Comparison of ENCODE assay signal across 15 cellular contexts in genomic region chr2:237143676-237144440, GRCh38. TPM values are rescaled to one million over a fixed set of nuclear protein-coding genes. Genes with fewer than 3 reads are reported as not detected.
DNase-seq lines count a peak whose midpoint lies in the region; TF ChIP-seq lines count a peak whose summit lies in the region.
"Had no signal": no experiment of that assay in that cellular context is flagged by ENCODE, and none has a peak within 500 bp of the region (broad histone marks: within the 10 kb centered on the region; RNA-seq: fewer than 3 reads in every experiment).

No MANE protein-coding gene starts in this region.

- H3K27me3 Mint-ChIP-seq in type B pancreatic cell: peaks cover 18% of the 10 kb centered on the region
- peaks cover 2 to 6% (median 4%) of the 10 kb centered on the region in 3 donors for H3K27me3 Mint-ChIP-seq in CD14-positive monocyte (ENCODE audit: low read depth in 3 of 3)

- H3K4me3 Mint-ChIP-seq in type B pancreatic cell (no peak overlapping the region), CD14-positive monocyte (no peak overlapping the region)
- H3K4me3 Mint-ChIP-seq: activated CD8-positive, alpha-beta T cell treated with anti-CD3 and anti-CD28 coated beads, Interleukin-2, amount 10 ng/mL, durations not matched to agents 7 days and 5 days had no signal

- POLR2A ChIA-PET in PC-9 (lab: Charles Lee; ENCODE audit: unreplicated experiment): no interaction called here

- no peak for TF ChIP-seq CTCF in fibroblast of villous mesenchyme (IDR thresholded peaks at IDR 0.05; ENCODE audit: insufficient read depth, low read depth, low read length)
- TF ChIP-seq CTCF in PC-9 (conservative IDR thresholded peaks at IDR 0.05): no peak
- TF ChIP-seq CTCF in type B pancreatic cell (conservative IDR thresholded peaks at IDR 0.05): no peak
- TF ChIP-seq CTCF in CD14-positive monocyte (IDR thresholded peaks at IDR 0.05): no peak

- H3K27me3 ChIP-seq in PC-9 (ENCODE audit: insufficient read depth, low read depth): 0 out of 2 replicates have a peak, but pooled peaks cover 3% of the 10 kb centered on the region
- H3K27me3 ChIP-seq: adrenal gland had no signal

- no peak overlapping the region for H3K4me2 ChIP-seq in PC-9
- H3K4me2 ChIP-seq: KMS-11 had no signal

- no peaks in the 10 kb centered on the region for H3K9me2 ChIP-seq in PC-9 (ENCODE audit: insufficient read depth)

- intact Hi-C loops in PC-9 (cut with micrococcal nuclease; ENCODE audit: unreplicated experiment) (no loop called here), CD14-positive monocyte (cut with micrococcal nuclease) (no loop called here)

- CTCF ChIA-PET in PC-9 (lab: Charles Lee): no interaction called here

- DNase-seq in AG08396 (ENCODE audit: low spot score): peak; percentile 39
- DNase-seq in amniotic epithelial cell (ENCODE audit: low read depth): peak; percentile 90
- DNase-seq in fibroblast of villous mesenchyme (ENCODE audit: low read depth): peak; percentile 82
- peak; percentile 83 for DNase-seq in skeletal muscle cell (ENCODE audit: low read depth)
- DNase-seq in PC-9: no peak
- DNase-seq in type B pancreatic cell (ENCODE audit: extremely low spot score, unreplicated experiment): no peak
- no peak for DNase-seq in CD14-positive monocyte (ENCODE audit: low spot score)
- DNase-seq in KG1 (lab: John Stamatoyannopoulos, UW): no peak
- DNase-seq: activated CD8-positive, alpha-beta T cell treated with anti-CD3 and anti-CD28 coated beads, Interleukin-2, amount 10 ng/mL, durations not matched to agents 7 days and 5 days; adrenal gland; Caco-2; cortex of kidney; GF-D8; NCI-H1436 treated with DMSO at 0.1 percent for 48 hours had no signal

- H3K27ac Mint-ChIP-seq in type B pancreatic cell (no peak overlapping the region), CD14-positive monocyte (no peak overlapping the region)
- H3K27ac Mint-ChIP-seq: activated CD8-positive, alpha-beta T cell treated with anti-CD3 and anti-CD28 coated beads, Interleukin-2, amount 10 ng/mL, durations not matched to agents 7 days and 5 days had no signal

- no peak overlapping the region for H3K4me3 ChIP-seq in fibroblast of villous mesenchyme (ENCODE audit: low read depth, low read length)
- no peak overlapping the region for H3K4me3 ChIP-seq in skeletal muscle cell (ENCODE audit: low read depth, low read length)
- no peak overlapping the region for H3K4me3 ChIP-seq in PC-9
- H3K4me3 ChIP-seq: adrenal gland had no signal

- H3K4me1 ChIP-seq in PC-9 (replicated peaks; ENCODE audit: insufficient read depth): 0 out of 2 replicates have a peak, but pooled peaks cover 5% of the 10 kb centered on the region
- H3K4me1 ChIP-seq: adrenal gland, Caco-2 had no signal

- peaks cover 21% of the 10 kb centered on the region for H3K9me3 Mint-ChIP-seq in type B pancreatic cell
- H3K9me3 Mint-ChIP-seq in CD14-positive monocyte: peaks cover 9 to 29% (median 23%) of the 10 kb centered on the region in 7 donors

- H3K36me3 Mint-ChIP-seq in type B pancreatic cell: no peaks in the 10 kb centered on the region
- no peaks in the 10 kb centered on the region for H3K36me3 Mint-ChIP-seq in CD14-positive monocyte

- no peak overlapping the region for H3K27ac ChIP-seq in PC-9
- H3K27ac ChIP-seq: adrenal gland, KMS-11 had no signal

- no peaks in the 10 kb centered on the region for H3K79me2 ChIP-seq in PC-9 (ENCODE audit: low read depth)

- no peak overlapping the region for H2AFZ ChIP-seq in PC-9

- no TSS peak for BruUV-seq in PC-9 (replicated peaks; lab: Mats Ljungman, UMichigan)

- H3K36me3 ChIP-seq in PC-9 (ENCODE audit: low read depth): no peaks in the 10 kb centered on the region
- H3K36me3 ChIP-seq: adrenal gland had no signal

- no peaks in the 10 kb centered on the region for H3K4me1 Mint-ChIP-seq in type B pancreatic cell (ENCODE audit: unreplicated experiment)
- H3K4me1 Mint-ChIP-seq in CD14-positive monocyte: no peaks in the 10 kb centered on the region

- no peaks in the 10 kb centered on the region for H4K20me1 ChIP-seq in PC-9 (ENCODE audit: insufficient read depth)

- peaks cover 29% of the 10 kb centered on the region; the same call in 1 of the 2 replicates for H3K9me3 ChIP-seq in PC-9 (ENCODE audit: insufficient read depth, low read depth)

- H3F3A ChIP-seq in PC-9 (ENCODE audit: insufficient read depth, low read depth): peaks cover 5% of the 10 kb centered on the region; the same call in 1 of the 2 replicates

RNA-seq across cellular contexts. Expression of gene COPS8, which starts 58.2 kb away (rescaled TPM):
- total RNA-seq in fibroblast of villous mesenchyme: 78.3 and 98.0 TPM in 2 replicates
- total RNA-seq in PC-9 (2021): 57.6 and 64.7 TPM in 2 replicates
- 30.2 and 59.3 TPM in 2 replicates for total RNA-seq in type B pancreatic cell (ENCODE audit: low replicate concordance)
- 10 to 100 TPM; 36.4 to 39.2 TPM for polyA plus RNA-seq in CD14-positive monocyte

Comparison
In these comparisons a context has a peak if more than half of its experiments do, and no peak if none do; other contexts are left out.
1. DNase-seq: peak in AG08396 (single experiment), amniotic epithelial cell (single experiment), fibroblast of villous mesenchyme (single experiment) and skeletal muscle cell (single experiment); none in PC-9 (0 of 2), type B pancreatic cell (single experiment), CD14-positive monocyte (single experiment) and KG1 (single experiment).